Comparison of ENCODE assay signal across 8 cellular contexts in the genomic region with DNA sequence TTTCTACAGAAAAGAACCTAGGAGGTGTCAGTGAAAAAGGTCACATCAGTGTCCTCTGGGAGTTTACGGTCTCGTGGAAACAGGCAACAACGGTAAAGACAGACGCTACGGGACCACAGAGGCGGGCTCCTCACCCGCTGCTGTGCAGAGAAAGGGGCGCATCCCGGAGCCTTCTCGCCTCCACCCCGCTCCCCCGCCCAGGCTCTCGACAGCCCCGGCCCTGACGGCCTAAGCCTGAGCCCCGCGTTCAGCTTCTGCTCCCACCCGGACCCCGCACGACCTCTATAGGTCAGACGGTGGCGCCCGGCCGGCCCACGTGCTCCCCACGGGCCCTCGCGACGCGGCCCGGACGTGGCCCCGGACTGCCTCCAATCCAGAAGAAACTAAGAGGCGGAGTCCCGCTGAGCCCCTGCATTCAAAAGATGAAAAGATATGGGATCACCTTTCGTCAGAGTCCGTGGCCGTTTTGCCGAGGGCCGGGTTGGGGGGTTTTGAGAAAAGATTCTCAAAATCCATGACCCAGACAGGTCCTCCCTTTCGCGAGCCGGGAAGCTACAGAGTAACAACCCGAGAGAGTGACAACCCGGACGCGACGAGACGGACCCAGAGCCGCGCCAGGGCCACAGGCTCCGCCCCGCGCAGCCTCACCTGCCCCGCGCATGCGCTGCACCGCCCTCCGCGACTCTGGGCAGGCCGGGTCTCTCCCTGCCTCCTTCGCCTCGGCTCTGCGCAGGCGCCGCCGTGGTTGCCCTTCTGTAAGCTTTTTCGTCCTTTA. TPM values are rescaled to one million over a fixed set of nuclear protein-coding genes. Genes with fewer than 3 reads are reported as not detected.
DNase-seq lines count a peak whose midpoint lies in the region; ATAC-seq and TF ChIP-seq lines count a peak whose summit lies in the region.

Gene ZC3H8 (minus strand): TSS at position 577 of the 775 bp plus-strand sequence. CDS start 61 bp downstream, at position 516.

- H3K27ac ChIP-seq in DOHH2 (ENCODE audit: low read depth, low read length) (peak within 1 kb of the TSS; percentile 71), KOPT-K1 (ENCODE audit: low read depth, low read length, poor library complexity, severe bottlenecking) (peak within 1 kb of the TSS; percentile 84), Peyer's patch (peak within 1 kb of the TSS; percentile 80 to 88 (median 81)), esophagus muscularis mucosa (replicated peaks in 1 of 4) (peak within 1 kb of the TSS; percentile 74 to 85 (median 80)), muscle layer of duodenum (ENCODE audit: low read length) (peak within 1 kb of the TSS; percentile 79)

- H3K4me1 ChIP-seq in DOHH2 (ENCODE audit: control insufficient read depth, low read length) (peaks cover 47% of the 10 kb centered on the region), Peyer's patch (peaks cover 0 to 5% (median under 1%) of the 10 kb centered on the region in 4 donors), esophagus muscularis mucosa (peaks cover 4 to 26% (median 22%) of the 10 kb centered on the region in 4 donors), muscle layer of duodenum (ENCODE audit: control insufficient read depth in 1 of 2, insufficient read depth in 2 of 2, low read length in 2 of 2) (peaks cover 7 to 13% of the 10 kb centered on the region in 2 donors)

- no peaks in the 10 kb centered on the region for H3K9me2 ChIP-seq in DOHH2 (replicated peaks; ENCODE audit: control insufficient read depth, low read length)

- under 1% methylated on average over 41 of the region's 68 CpGs for WGBS in esophagus muscularis mucosa

- peak; percentile 84 to 91 for TF ChIP-seq POLR2A in Peyer's patch (IDR thresholded peaks at IDR 0.05)
- peak; percentile 59 for TF ChIP-seq POLR2A in esophagus muscularis mucosa (IDR thresholded peaks at IDR 0.05; ENCODE audit: low read depth)

- DNase-seq in Peyer's patch (peak; percentile 91 to 98 (median 97)), esophagus muscularis mucosa (ENCODE audit: extremely low spot score) (peak; percentile 95)
- DNase-seq in activated T-cell treated with anti-CD3 and anti-CD28 coated beads, Interleukin-2, amount 50 U/mL, for 48 hours = peak; percentile 97 to 98
- DNase-seq in stimulated activated CD8-positive, alpha-beta memory T cell treated with anti-CD3 and anti-CD28 coated beads, Interleukin-7, amount 100 ng/mL, for 4 hours (ENCODE audit: low read depth in 2 of 2) = peak; percentile 91 to 94

- H3K36me3 ChIP-seq in DOHH2 (ENCODE audit: control insufficient read depth, low read length) (peaks cover 43% of the 10 kb centered on the region), KOPT-K1 (ENCODE audit: insufficient read depth, low read length) (peaks cover 17% of the 10 kb centered on the region), Peyer's patch (no peaks in the 10 kb centered on the region), esophagus muscularis mucosa (peaks cover 0 to 2% (median under 1%) of the 10 kb centered on the region in 4 donors), muscle layer of duodenum (ENCODE audit: control insufficient read depth in 1 of 2, insufficient read depth in 2 of 2, low read length in 2 of 2) (no peaks in the 10 kb centered on the region)

- H4K20me1 ChIP-seq in DOHH2 (ENCODE audit: control insufficient read depth, insufficient read depth, low read depth, low read length) = no peaks in the 10 kb centered on the region

- intact Hi-C loops in esophagus muscularis mucosa (cut with DNase I) = loop anchor here (10.0 kb wide), 1 partner anchor 200 kb away; the partner anchor contains the start of gene TMEM87B

- peak within 1 kb of the TSS; percentile 96 for H3K4me3 ChIP-seq in DOHH2 (ENCODE audit: low read length)
- H3K4me3 ChIP-seq in Peyer's patch = peak within 1 kb of the TSS; percentile 61 to 72 (median 64)
- peak within 1 kb of the TSS; percentile 62 to 80 (median 74) for H3K4me3 ChIP-seq in esophagus muscularis mucosa
- H3K4me3 ChIP-seq in muscle layer of duodenum (ENCODE audit: low read depth in 1 of 2, low read length in 2 of 2) = peak within 1 kb of the TSS; percentile 74 to 82

- no peaks in the 10 kb centered on the region; the same call in 1 of the 2 replicates for H3F3A ChIP-seq in DOHH2 (ENCODE audit: control insufficient read depth, insufficient read depth)

- no peaks in the 10 kb centered on the region for H3K27me3 ChIP-seq in DOHH2 (ENCODE audit: control insufficient read depth, low read length)
- H3K27me3 ChIP-seq in Peyer's patch = no peaks in the 10 kb centered on the region
- no peaks in the 10 kb centered on the region for H3K27me3 ChIP-seq in esophagus muscularis mucosa
- H3K27me3 ChIP-seq in muscle layer of duodenum (ENCODE audit: low read depth, low read length) = no peaks in the 10 kb centered on the region

- no peak for TF ChIP-seq EP300 in esophagus muscularis mucosa (IDR thresholded peaks at IDR 0.05)

- H3K9me3 ChIP-seq in DOHH2 (ENCODE audit: control insufficient read depth, insufficient read depth, low read length) = no peaks in the 10 kb centered on the region
- no peaks in the 10 kb centered on the region for H3K9me3 ChIP-seq in KOPT-K1 (ENCODE audit: insufficient read depth, low read length, poor library complexity, severe bottlenecking)
- H3K9me3 ChIP-seq in Peyer's patch = no peaks in the 10 kb centered on the region
- no peaks in the 10 kb centered on the region for H3K9me3 ChIP-seq in esophagus muscularis mucosa
- H3K9me3 ChIP-seq in muscle layer of duodenum (ENCODE audit: control insufficient read depth in 1 of 2, low read length in 2 of 2) = no peaks in the 10 kb centered on the region

- peak within 1 kb of the TSS; percentile 76 for H3K4me2 ChIP-seq in DOHH2 (ENCODE audit: low read length)

- peaks cover 49% of the 10 kb centered on the region for H3K79me2 ChIP-seq in DOHH2 (ENCODE audit: control insufficient read depth, low read length)

- peak; percentile 31 for TF ChIP-seq CTCF in DOHH2 (IDR thresholded peaks at IDR 0.05; ENCODE audit: low read depth, low read length, poor library complexity, severe bottlenecking)
- TF ChIP-seq CTCF in Peyer's patch (IDR thresholded peaks at IDR 0.05) = no peak
- no peak for TF ChIP-seq CTCF in esophagus muscularis mucosa (IDR thresholded peaks at IDR 0.05)

- peak; percentile 89 for ATAC-seq in GM21786 (IDR thresholded peaks at IDR 0.05; ENCODE audit: unreplicated experiment)

RNA-seq across cellular contexts. Expression of gene ZC3H8, which starts in this region (rescaled TPM):
- total RNA-seq in Peyer's patch (10 to 100 TPM; 21.9 to 92.4 (median 31.2) TPM), esophagus muscularis mucosa (1 to 10 TPM; 3.7 to 8.6 (median 5.7) TPM)

Comparison
In these comparisons a context has a peak if more than half of its experiments do, and no peak if none do; other contexts are left out.
1. Peak in every context shown above with its lines: DNase-seq, ATAC-seq, H3K4me3 ChIP-seq and H3K27ac ChIP-seq.